Comparison of ENCODE assay signal across 12 cellular contexts in the genomic region with DNA sequence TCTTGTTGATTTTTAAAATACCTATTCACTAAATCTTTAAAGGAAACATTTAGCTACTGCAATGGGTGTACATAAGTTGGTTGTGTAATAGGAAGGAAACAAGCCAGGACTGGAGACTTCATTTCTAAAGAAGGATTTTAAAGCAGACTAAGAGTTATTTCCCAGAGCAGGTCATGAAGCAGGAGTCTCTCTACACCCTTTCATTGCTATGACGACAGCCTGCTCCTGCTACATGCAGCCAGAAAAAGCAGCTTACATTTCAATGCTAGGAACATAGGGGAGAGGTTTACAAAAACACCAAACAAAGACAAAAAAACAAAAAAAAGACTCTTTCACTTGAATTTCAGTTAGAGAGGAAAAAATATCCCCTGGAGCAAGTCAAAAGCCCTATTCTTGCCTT. TPM values are rescaled to one million over a fixed set of nuclear protein-coding genes. Genes with fewer than 3 reads are reported as not detected.
DNase-seq lines count a peak whose midpoint lies in the region; ATAC-seq and TF ChIP-seq lines count a peak whose summit lies in the region.
"Had no signal": no experiment of that assay in that cellular context is flagged by ENCODE, and none has a peak within 500 bp of the region (broad histone marks: within the 10 kb centered on the region; RNA-seq: fewer than 3 reads in every experiment).

No MANE protein-coding gene starts in this region.

- no peaks in the 10 kb centered on the region for H3K79me1 ChIP-seq in neuronal stem cell (ENCODE audit: low read depth, low read length)

- no peak overlapping the region for H3K4me2 ChIP-seq in neuronal stem cell (ENCODE audit: insufficient read depth, low read length, poor library complexity, severe bottlenecking)

- ATAC-seq in Right ventricle myocardium superior (ENCODE audit: poor library complexity): peak; percentile 29
- no peak for ATAC-seq in HG03442 (IDR thresholded peaks at IDR 0.05; ENCODE audit: unreplicated experiment)
- ATAC-seq in GM19395 (IDR thresholded peaks at IDR 0.05; ENCODE audit: unreplicated experiment): no peak
- ATAC-seq: activated naive CD4-positive, alpha-beta T cell treated with anti-CD3 and anti-CD28 coated beads, Interleukin-2, amount 50 U/mL, for 72 hours had no signal

- H2BK5ac ChIP-seq in neuronal stem cell (ENCODE audit: low read length): no peak overlapping the region

- H3K4me3 ChIP-seq in neuronal stem cell (ENCODE audit: low read length in 2 of 2) (no peak overlapping the region), vagina (peak overlapping the region; percentile 50 to 51), BE2C (ENCODE audit: low read depth, low read length) (no peak overlapping the region)

- DNase-seq in NCI-H82 (lab: John Stamatoyannopoulos, UW) (peak; percentile 3), NCI-H82 treated with DMSO at 0.1 percent for 48 hours (lab: John Stamatoyannopoulos, UW; ENCODE audit: unreplicated experiment) (no peak), Right ventricle myocardium superior (no peak), neuronal stem cell (ENCODE audit: low spot score) (no peak), vagina (ENCODE audit: extremely low spot score in 2 of 2) (no peak), BE2C (no peak)
- DNase-seq: activated CD4-positive, alpha-beta T cell treated with anti-CD3 and anti-CD28 coated beads for 1 hour; NCI-H187 treated with DMSO at 0.1 percent for 48 hours; SIG-M5 had no signal

- no peak overlapping the region for H3K27ac ChIP-seq in neuronal stem cell (replicated peaks; ENCODE audit: low read length)
- H3K27ac ChIP-seq in vagina: peak overlapping the region; percentile 95

- H3K9me3 ChIP-seq in neuronal stem cell (replicated peaks in 1 of 2; ENCODE audit: control insufficient read depth in 2 of 2, insufficient read depth in 1 of 2, low read depth in 1 of 2, low read length in 2 of 2) (peaks cover 0 to 12% of the 10 kb centered on the region in 2 donors), vagina (no peaks in the 10 kb centered on the region), BE2C (no peaks in the 10 kb centered on the region)

- H2BK120ac ChIP-seq in neuronal stem cell (ENCODE audit: low read depth, low read length): no peak overlapping the region

- H3K36me3 ChIP-seq in neuronal stem cell (replicated peaks in 1 of 2; ENCODE audit: control insufficient read depth in 2 of 2, insufficient read depth in 2 of 2, low read length in 2 of 2) (no peaks in the 10 kb centered on the region), vagina (no peaks in the 10 kb centered on the region), BE2C (no peaks in the 10 kb centered on the region)

- no peak overlapping the region for H2BK12ac ChIP-seq in neuronal stem cell (ENCODE audit: low read length)

- H3K9ac ChIP-seq in neuronal stem cell (ENCODE audit: low read depth, low read length, poor library complexity): no peak overlapping the region

- no CpG with 5 or more reads among the region's 1 CpG for WGBS in neuronal stem cell (ENCODE audit: extremely low coverage in 2 of 2, insufficient read length in 2 of 2, insufficient replicate concordance in 1 of 2), 2 donors

- no peak overlapping the region for H3K4ac ChIP-seq in neuronal stem cell (ENCODE audit: low read length)

- no peak overlapping the region for H3K18ac ChIP-seq in neuronal stem cell (ENCODE audit: low read length)

- H3K27me3 ChIP-seq in neuronal stem cell (ENCODE audit: control insufficient read depth in 3 of 3, insufficient read depth in 3 of 3, low read depth in 1 of 3, low read length in 3 of 3) (peaks cover 0 to 6% (median 0%) of the 10 kb centered on the region in 3 experiments), vagina (no peaks in the 10 kb centered on the region), BE2C (no peaks in the 10 kb centered on the region)

- intact Hi-C loops in Right ventricle myocardium superior (cut with DNase I) (no loop called here), vagina (cut with DNase I) (no loop called here)

- TF ChIP-seq CTCF in vagina (IDR thresholded peaks at IDR 0.05) (no peak), BE2C (IDR thresholded peaks at IDR 0.05; ENCODE audit: low read depth, low read length) (no peak)

- H4K91ac ChIP-seq in neuronal stem cell (ENCODE audit: low read depth, low read length, poor library complexity): no peak overlapping the region

- peak in 1 of 2 donors; percentile 46 for TF ChIP-seq POLR2A in vagina (IDR thresholded peaks at IDR 0.05)

- H4K8ac ChIP-seq in neuronal stem cell (ENCODE audit: low read depth, low read length): no peak overlapping the region

- H2BK15ac ChIP-seq in neuronal stem cell (ENCODE audit: low read length): no peak overlapping the region

- peak overlapping the region; percentile 55 for H2AFZ ChIP-seq in neuronal stem cell (ENCODE audit: low read length)

- H3K14ac ChIP-seq in neuronal stem cell (ENCODE audit: low read length): no peak overlapping the region

- H3K4me1 ChIP-seq in neuronal stem cell (ENCODE audit: control insufficient read depth in 2 of 2, insufficient read depth in 1 of 2, low read depth in 1 of 2, low read length in 2 of 2) (peaks cover 2 to 43% of the 10 kb centered on the region in 2 donors), vagina (peaks cover 66% of the 10 kb centered on the region), BE2C (peaks cover 33% of the 10 kb centered on the region)

- H3K23ac ChIP-seq in neuronal stem cell (ENCODE audit: low read depth, low read length, poor library complexity): no peak overlapping the region

- no peak overlapping the region for H2AK5ac ChIP-seq in neuronal stem cell (ENCODE audit: low read depth, low read length)

RNA-seq across cellular contexts. Expression of a gene that starts 3.5 kb away (rescaled TPM):
- total RNA-seq in Right ventricle myocardium superior (361 TPM), vagina (558 TPM)
- polyA plus RNA-seq in neuronal stem cell (2013, experiment 1 of 2): 0.01 TPM
- polyA plus RNA-seq in neuronal stem cell (2013, experiment 2 of 2): 0.08 TPM
- polyA plus RNA-seq in BE2C (2012; ENCODE audit: insufficient read depth, insufficient read length, low read depth): 0.91 TPM
- total RNA-seq: activated naive CD4-positive, alpha-beta T cell treated with anti-CD3 and anti-CD28 coated beads, Interleukin-2, amount 50 U/mL, for 72 hours had no signal

Comparison
In these comparisons a context has a peak if more than half of its experiments do, and no peak if none do; other contexts are left out.
1. H3K4me3 ChIP-seq: peak in vagina (2 of 2); none in neuronal stem cell (0 of 2) and BE2C (single experiment).